Comparison of ENCODE assay signal across 24 cellular contexts in genomic region chr5:163968651-163969050, GRCh38.
DNase-seq lines count a peak whose midpoint lies in the region; ATAC-seq, FAIRE-seq and TF ChIP-seq lines count a peak whose summit lies in the region.
"Had no signal": no experiment of that assay in that cellular context is flagged by ENCODE, and none has a peak within 500 bp of the region (broad histone marks: within the 10 kb centered on the region; RNA-seq: fewer than 3 reads in every experiment).

No MANE protein-coding gene starts in this region.

- POLR2A ChIA-PET in A673 (lab: Charles Lee; ENCODE audit: low non-redundant PET) (no interaction called here), endothelial cell of umbilical vein (lab: Charles Lee) (no interaction called here)

- intact Hi-C loops in A673 (cut with micrococcal nuclease; ENCODE audit: unreplicated experiment), result no loop called here
- intact Hi-C loops in endothelial cell of umbilical vein (cut with micrococcal nuclease), result loop anchor here (1.0 kb wide), 5 partner anchors 101 to 272 kb away; no protein-coding TSS in a partner anchor

- H3K27ac ChIP-seq in A673 (ENCODE audit: low read depth, low read length, poor library complexity, severe bottlenecking) (no peak overlapping the region), endothelial cell of umbilical vein (ENCODE audit: insufficient read depth, low read depth, low read length) (peak overlapping the region; percentile 35)
- H3K27ac ChIP-seq: A549, BLaER1 had no signal

- peak; percentile 1 for DNase-seq in A673 (ENCODE audit: low spot score)
- DNase-seq in endothelial cell of umbilical vein (ENCODE audit: low read depth, low spot score), result peak; percentile 14
- peak; percentile 27 for DNase-seq in pulmonary artery endothelial cell (ENCODE audit: low read depth, low spot score)
- DNase-seq in NCI-H510A treated with DMSO at 0.1 percent for 48 hours (lab: John Stamatoyannopoulos, UW), result no peak
- DNase-seq: ACHN; BE2C; C1 segment of cervical spinal cord; CD4-positive, alpha-beta memory T cell; CD4-positive, CD25-positive, alpha-beta regulatory T cell; CD8-positive, alpha-beta memory T cell; COR-L47; DMS 273 treated with DMSO at 0.1 percent for 48 hours; DMS153; DMS53; DMS79; DND-41; EL; GDM1 had no signal

- no peak overlapping the region for H2AFZ ChIP-seq in endothelial cell of umbilical vein (ENCODE audit: low read depth, low read length)

- no peaks in the 10 kb centered on the region for H3K9me1 ChIP-seq in endothelial cell of umbilical vein (replicated peaks; ENCODE audit: control insufficient read depth, extremely low read depth, insufficient read depth, low read length)

- FAIRE-seq in endothelial cell of umbilical vein (lab: Jason Lieb, UNC), result no peak
- FAIRE-seq: A549, GM12878, GM12892, GM18507 had no signal

- H3K9ac ChIP-seq in endothelial cell of umbilical vein (replicated peaks; ENCODE audit: extremely low read depth, insufficient read depth, low read length), result no peak overlapping the region
- H3K9ac ChIP-seq: BLaER1 had no signal

- H3K9me3 ChIP-seq in A673 (ENCODE audit: low read depth, low read length, poor library complexity, severe bottlenecking) (no peaks in the 10 kb centered on the region), endothelial cell of umbilical vein (replicated peaks; ENCODE audit: control insufficient read depth, insufficient read depth, low read length) (no peaks in the 10 kb centered on the region)
- H3K9me3 ChIP-seq: A549, BE2C, BLaER1 had no signal

- H3K4me2 ChIP-seq in endothelial cell of umbilical vein (ENCODE audit: insufficient read depth, low read length), result no peak overlapping the region
- H3K4me2 ChIP-seq: A549, BLaER1 had no signal

- H3K36me3 ChIP-seq in A673 (ENCODE audit: insufficient read depth, low read length, poor library complexity, severe bottlenecking) (no peaks in the 10 kb centered on the region), endothelial cell of umbilical vein (ENCODE audit: control insufficient read depth in 2 of 2, extremely low read depth in 1 of 2, insufficient read depth in 2 of 2, low read length in 2 of 2) (no peaks in the 10 kb centered on the region)
- H3K36me3 ChIP-seq: BE2C, BLaER1 had no signal

- no peak for TF ChIP-seq POLR2A in endothelial cell of umbilical vein (IDR thresholded peaks at IDR 0.05; ENCODE audit: low read depth, low read length)

- H3K4me1 ChIP-seq in A673 (ENCODE audit: insufficient read depth, low read length, poor library complexity, severe bottlenecking) (no peaks in the 10 kb centered on the region), endothelial cell of umbilical vein (ENCODE audit: control insufficient read depth, extremely low read depth, insufficient read depth, low read length) (peaks cover 8% of the 10 kb centered on the region)
- H3K4me1 ChIP-seq: A549, BE2C had no signal

- H3K4me3 ChIP-seq in A673 (ENCODE audit: low read depth, low read length, poor library complexity, severe bottlenecking) (no peak overlapping the region), endothelial cell of umbilical vein (replicated peaks in 1 of 3; ENCODE audit: insufficient read depth in 1 of 3, low read depth in 1 of 3, low read length in 3 of 3) (no peak overlapping the region)
- H3K4me3 ChIP-seq: A549, BLaER1, GM12878 had no signal

- no peaks in the 10 kb centered on the region for H3K27me3 ChIP-seq in A673 (replicated peaks; ENCODE audit: insufficient read depth, low read depth, low read length, poor library complexity)
- no peaks in the 10 kb centered on the region for H3K27me3 ChIP-seq in endothelial cell of umbilical vein (ENCODE audit: control insufficient read depth in 2 of 2, insufficient read depth in 2 of 2, low read length in 2 of 2)
- H3K27me3 ChIP-seq: BLaER1 had no signal

- dilution Hi-C loops in endothelial cell of umbilical vein (cut with MboI; ENCODE audit: extremely low pct_ligation_motif_present, low sequenced_read_pairs), result no loop called here

- TF ChIP-seq CTCF in A673 (conservative IDR thresholded peaks at IDR 0.05; ENCODE audit: low read depth, low read length) (no peak), endothelial cell of umbilical vein (IDR thresholded peaks at IDR 0.05; ENCODE audit: extremely low read depth in 1 of 2, insufficient read depth in 1 of 2, low read depth in 1 of 2, low read length in 2 of 2) (no peak)

- CTCF ChIA-PET in A673 (lab: Charles Lee), result no interaction called here
- CTCF ChIA-PET in endothelial cell of umbilical vein (lab: Charles Lee), result no interaction called here

- no peaks in the 10 kb centered on the region for H4K20me1 ChIP-seq in endothelial cell of umbilical vein (replicated peaks; ENCODE audit: control insufficient read depth, extremely low read depth, insufficient read depth, low read length)
- H4K20me1 ChIP-seq: BLaER1 had no signal

- BruUV-seq in A673 (replicated peaks; lab: Mats Ljungman, UMichigan) (no TSS peak), endothelial cell of umbilical vein (replicated peaks; lab: Mats Ljungman, UMichigan) (no TSS peak)

- no peak for ATAC-seq in HG02970 (IDR thresholded peaks at IDR 0.05; ENCODE audit: low FRiP score, unreplicated experiment)
- ATAC-seq: A549, GM12878 had no signal

- H3K79me2 ChIP-seq in endothelial cell of umbilical vein (ENCODE audit: control insufficient read depth, insufficient read depth, low read length), result no peaks in the 10 kb centered on the region

TF ChIP-seq in endothelial cell of umbilical vein, 7 proteins besides CTCF, POLR2A, EP300 and RAD21:
- TF ChIP-seq EZH2 (IDR thresholded peaks at IDR 0.05; ENCODE audit: borderline replicate concordance, low read depth, low read length, severe bottlenecking), result no peak
- TF ChIP-seq MYC (IDR thresholded peaks at IDR 0.05; ENCODE audit: low read depth, low read length), result no peak
- no peak for TF ChIP-seq JUN (IDR thresholded peaks at IDR 0.05; ENCODE audit: borderline replicate concordance, insufficient read depth, insufficient read length, low read depth)
- TF ChIP-seq GATA2 (IDR thresholded peaks at IDR 0.05; ENCODE audit: insufficient read depth, insufficient read length, low read depth, low read length), result no peak
- no peak for TF ChIP-seq MAX (IDR thresholded peaks at IDR 0.05; ENCODE audit: insufficient read depth, insufficient read length)
- TF ChIP-seq POLR2AphosphoS5 (IDR thresholded peaks at IDR 0.05; ENCODE audit: insufficient read depth, low read depth, low read length), result no peak
- no peak for TF ChIP-seq FOS (IDR thresholded peaks at IDR 0.05; ENCODE audit: borderline replicate concordance, insufficient read depth, low read length)
